Comparison of ENCODE assay signal across 8 cellular contexts in the genomic region with DNA sequence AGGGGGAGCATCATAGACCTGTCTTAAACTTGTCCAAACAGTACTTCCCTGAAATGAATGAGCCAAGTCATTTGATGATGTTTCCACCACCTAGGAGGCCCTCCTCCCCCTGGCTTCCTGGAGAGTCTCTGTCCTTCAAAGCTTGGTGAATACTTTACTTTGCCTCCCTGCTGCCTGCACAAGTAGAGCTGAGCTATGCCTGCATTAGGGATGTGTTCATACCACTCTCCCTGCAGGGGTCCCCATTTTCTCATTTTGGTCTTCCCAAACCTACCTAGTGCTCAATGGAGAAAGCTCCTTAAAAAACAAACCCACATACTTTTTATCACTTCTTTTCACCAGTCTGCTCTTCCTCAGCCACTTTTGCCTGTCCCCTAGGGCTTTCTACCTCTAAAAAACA. TPM values are rescaled to one million over a fixed set of nuclear protein-coding genes. Genes with fewer than 3 reads are reported as not detected.
DNase-seq lines count a peak whose midpoint lies in the region; ATAC-seq and TF ChIP-seq lines count a peak whose summit lies in the region.

No MANE protein-coding gene starts in this region.

- no peak overlapping the region for H3K4me2 ChIP-seq in PC-9

- no TSS peak for BruUV-seq in PC-9 (replicated peaks; lab: Mats Ljungman, UMichigan)

- no peaks in the 10 kb centered on the region for H3K36me3 ChIP-seq in PC-9 (ENCODE audit: low read depth)

- no peaks in the 10 kb centered on the region for H3K9me3 Mint-ChIP-seq in activated T-cell treated with anti-CD3 and anti-CD28 coated beads, Interleukin-2, amount 50 U/mL, for 72 hours

- no peaks in the 10 kb centered on the region for H3K36me3 Mint-ChIP-seq in activated T-cell treated with anti-CD3 and anti-CD28 coated beads, Interleukin-2, amount 50 U/mL, for 72 hours (ENCODE audit: insufficient read depth in 2 of 2)

- H3K27ac ChIP-seq in PC-9 (no peak overlapping the region), substantia nigra (ENCODE audit: low read depth, low read length, poor library complexity, severe bottlenecking) (peak overlapping the region; percentile 15)

- H3K4me3 ChIP-seq in PC-9 (no peak overlapping the region), epithelial cell of esophagus (ENCODE audit: low read length) (no peak overlapping the region)

- no peak overlapping the region for H2AFZ ChIP-seq in PC-9

- DNase-seq in activated T-cell treated with anti-CD3 and anti-CD28 coated beads, Interleukin-2, amount 50 U/mL, for 72 hours = no peak
- no peak for DNase-seq in activated T-cell treated with anti-CD3 and anti-CD28 coated beads for 4 hours
- DNase-seq in PC-9 = no peak
- DNase-seq in epithelial cell of esophagus (ENCODE audit: low read depth) = peak; percentile 20
- peak in 3 of 49 donors; percentile 26 to 59 (median 27) for DNase-seq in substantia nigra (lab: John Stamatoyannopoulos, UW)
- no peak for DNase-seq in stimulated activated CD4-positive, alpha-beta T cell treated with anti-CD3 and anti-CD28 coated beads, Interleukin-4, amount 100 ng/mL, for 1 hour
- no peak for DNase-seq in NCI-H510A (lab: John Stamatoyannopoulos, UW)

- CTCF ChIA-PET in PC-9 (lab: Charles Lee) = interaction anchor here (1.2 to 1.4 kb wide), 2 partner anchors 63 to 65 kb away, joined by 6 to 8 read pairs; no protein-coding TSS in a partner anchor

- 0 out of 2 replicates have a peak, but pooled peaks cover 6% of the 10 kb centered on the region for H3K4me1 ChIP-seq in PC-9 (replicated peaks; ENCODE audit: insufficient read depth)

- no peaks in the 10 kb centered on the region for H4K20me1 ChIP-seq in PC-9 (ENCODE audit: insufficient read depth)

- H3K9me3 ChIP-seq in PC-9 (ENCODE audit: insufficient read depth, low read depth) = no peaks in the 10 kb centered on the region

- H3K9me2 ChIP-seq in PC-9 (ENCODE audit: insufficient read depth) = no peaks in the 10 kb centered on the region

- no peak overlapping the region for H3K4me3 Mint-ChIP-seq in activated T-cell treated with anti-CD3 and anti-CD28 coated beads, Interleukin-2, amount 50 U/mL, for 72 hours

- H3F3A ChIP-seq in PC-9 (ENCODE audit: insufficient read depth, low read depth) = no peaks in the 10 kb centered on the region

- POLR2A ChIA-PET in PC-9 (lab: Charles Lee; ENCODE audit: unreplicated experiment) = no interaction called here

- H3K79me2 ChIP-seq in PC-9 (ENCODE audit: low read depth) = no peaks in the 10 kb centered on the region

- no peaks in the 10 kb centered on the region for H3K27me3 Mint-ChIP-seq in activated T-cell treated with anti-CD3 and anti-CD28 coated beads, Interleukin-2, amount 50 U/mL, for 72 hours (ENCODE audit: low read depth)

- H3K27me3 ChIP-seq in PC-9 (ENCODE audit: insufficient read depth, low read depth) = no peaks in the 10 kb centered on the region

- intact Hi-C loops in PC-9 (cut with micrococcal nuclease; ENCODE audit: unreplicated experiment) = loop anchor here (2.0 to 5.0 kb wide), 3 partner anchors 66 to 368 kb away; a partner anchor contains a TSS

- H3K27ac Mint-ChIP-seq in activated T-cell treated with anti-CD3 and anti-CD28 coated beads, Interleukin-2, amount 50 U/mL, for 72 hours = peak overlapping the region; percentile 2

- TF ChIP-seq CTCF in PC-9 (conservative IDR thresholded peaks at IDR 0.05) (0 out of 2 replicates have a peak, but pooled peaks have one; percentile 29), epithelial cell of esophagus (IDR thresholded peaks at IDR 0.05; ENCODE audit: insufficient read depth, low read depth, low read length, missing control alignments) (no peak)

- ATAC-seq in activated T-cell treated with anti-CD3 and anti-CD28 coated beads, Interleukin-2, amount 50 U/mL, for 72 hours (replicated peaks in 1 of 2) = no peak
- no peak for ATAC-seq in GM21381 (IDR thresholded peaks at IDR 0.05; ENCODE audit: unreplicated experiment)

- peaks cover 48% of the 10 kb centered on the region for H3K4me1 Mint-ChIP-seq in activated T-cell treated with anti-CD3 and anti-CD28 coated beads, Interleukin-2, amount 50 U/mL, for 72 hours (ENCODE audit: low read depth)

RNA-seq across cellular contexts. Expression of a gene that starts 7.7 kb away (rescaled TPM):
- 1 to 10 TPM; 3.4 to 4.6 TPM for total RNA-seq in activated T-cell treated with anti-CD3 and anti-CD28 coated beads, Interleukin-2, amount 50 U/mL, for 72 hours
- 1.2 and 1.7 TPM in 2 replicates for total RNA-seq in PC-9 (2021)

RNA-seq across cellular contexts. Expression of a gene that starts 17.6 kb away (rescaled TPM):
- total RNA-seq in activated T-cell treated with anti-CD3 and anti-CD28 coated beads, Interleukin-2, amount 50 U/mL, for 72 hours = 10 to 100 TPM; 20.0 to 26.9 TPM
- 10.1 and 15.2 TPM in 2 replicates for total RNA-seq in PC-9 (2021)

RNA-seq across cellular contexts. Expression of a gene that starts 22.1 kb away (rescaled TPM):
- total RNA-seq in activated T-cell treated with anti-CD3 and anti-CD28 coated beads, Interleukin-2, amount 50 U/mL, for 72 hours = 10 to 100 TPM; 24.7 to 26.4 TPM
- 22.3 and 24.2 TPM in 2 replicates for total RNA-seq in PC-9 (2021)

RNA-seq across cellular contexts. Expression of a gene that starts 58.2 kb away (rescaled TPM):
- total RNA-seq in activated T-cell treated with anti-CD3 and anti-CD28 coated beads, Interleukin-2, amount 50 U/mL, for 72 hours = not detected
- total RNA-seq in PC-9 (2021) = not detected in 2 replicates
